ENCODE assay signal across 16 cellular contexts in the genomic region with DNA sequence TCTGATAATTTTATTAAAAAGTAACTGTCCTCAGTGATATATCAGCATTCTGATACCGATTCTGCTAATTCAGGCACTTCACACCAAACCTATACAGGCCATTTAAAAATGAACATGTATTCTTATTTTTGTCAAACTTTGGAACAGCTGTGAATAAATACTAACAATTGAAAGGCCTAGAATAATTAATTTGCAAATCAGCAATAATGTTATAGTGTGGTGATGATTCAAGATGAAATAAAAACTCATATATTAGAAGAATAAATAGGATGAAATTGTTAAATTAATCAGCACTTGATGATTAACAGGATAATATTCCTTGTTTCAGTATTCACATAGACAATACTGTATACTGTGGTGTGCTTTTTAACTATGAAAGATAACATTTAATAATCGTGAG. TPM values are rescaled to one million over a fixed set of nuclear protein-coding genes. Genes with fewer than 3 reads are reported as not detected.
DNase-seq lines count a peak whose midpoint lies in the region; ATAC-seq and TF ChIP-seq lines count a peak whose summit lies in the region.
"Had no signal": no experiment of that assay in that cellular context is flagged by ENCODE, and none has a peak within 500 bp of the region (broad histone marks: within the 10 kb centered on the region; RNA-seq: fewer than 3 reads in every experiment).

No MANE protein-coding gene starts in this region.

- peaks cover 67% of the 10 kb centered on the region for H3K4me1 ChIP-seq in OCI-LY1 (ENCODE audit: insufficient read depth, low read length, severe bottlenecking)
- H3K4me1 ChIP-seq in lower lobe of right lung: peaks cover 10% of the 10 kb centered on the region
- H3K4me1 ChIP-seq: colonic mucosa had no signal

- H3K36me3 ChIP-seq in OCI-LY1 (ENCODE audit: insufficient read depth, low read length) (peaks cover 1% of the 10 kb centered on the region; the same call in 1 of the 2 replicates), lower lobe of right lung (no peaks in the 10 kb centered on the region)
- H3K36me3 ChIP-seq: colonic mucosa had no signal

- no peaks in the 10 kb centered on the region for H3K9me3 Mint-ChIP-seq in natural killer cell
- H3K9me3 Mint-ChIP-seq in natural killer cell treated with Interleukin-12 subunit alpha and Interleukin-12 subunit beta and Interleukin-15 and Interleukin-18, amount 100 ng/mL, for 72 hours: no peaks in the 10 kb centered on the region
- H3K9me3 Mint-ChIP-seq: activated CD4-positive, alpha-beta memory T cell treated with anti-CD3 and anti-CD28 coated beads, Interleukin-2, amount 10 ng/mL, durations not matched to agents 7 days and 5 days; immature natural killer cell; naive B cell; T-helper 1 cell treated with Interleukin-12 subunit alpha and Interleukin-12 subunit beta and Interleukin-4 antibody, amounts not matched to agents 30 μg/mL and 1 μg/mL, for 36 hours had no signal

- H3K27ac ChIP-seq in OCI-LY1 (ENCODE audit: low read depth, low read length, poor library complexity, severe bottlenecking): peak overlapping the region; percentile 95
- H3K27ac ChIP-seq in lower lobe of right lung: peak overlapping the region; percentile 7
- H3K27ac ChIP-seq: colonic mucosa had no signal

- no peaks in the 10 kb centered on the region for H3K9me3 ChIP-seq in OCI-LY1 (ENCODE audit: low read length)
- H3K9me3 ChIP-seq in lower lobe of right lung: no peaks in the 10 kb centered on the region
- H3K9me3 ChIP-seq: colonic mucosa had no signal

- H3F3A ChIP-seq in OCI-LY1 (ENCODE audit: insufficient read depth, low read length): no peaks in the 10 kb centered on the region

- DNase-seq in natural killer cell: no peak
- DNase-seq in natural killer cell treated with Interleukin-12 subunit alpha and Interleukin-12 subunit beta and Interleukin-15 and Interleukin-18, amount 100 ng/mL, for 72 hours (ENCODE audit: low spot score): no peak
- no peak for DNase-seq in lower lobe of right lung
- DNase-seq in NCI-H187 treated with DMSO at 0.1 percent for 48 hours (lab: John Stamatoyannopoulos, UW): no peak
- DNase-seq in T-helper 2 cell: no peak
- DNase-seq in NCI-H82 treated with DMSO at 0.1 percent for 48 hours (lab: John Stamatoyannopoulos, UW; ENCODE audit: unreplicated experiment): no peak
- DNase-seq: activated CD4-positive, alpha-beta memory T cell treated with anti-CD3 and anti-CD28 coated beads, Interleukin-2, amount 10 ng/mL, durations not matched to agents 7 days and 5 days; activated naive CD4-positive, alpha-beta T cell treated with anti-CD3 and anti-CD28 coated beads, Interleukin-2, amount 50 U/mL, for 16 hours; colonic mucosa; COR-L47; immature natural killer cell; naive B cell; NCI-H526 treated with DMSO at 0.1 percent for 48 hours; stimulated activated CD4-positive, alpha-beta T cell treated with anti-CD3 and anti-CD28 coated beads, Interleukin-15, amount 100 ng/mL, for 24 hours had no signal

- peak overlapping the region; percentile 99 for H3K9ac ChIP-seq in OCI-LY1 (ENCODE audit: low read length)

- H3K36me3 Mint-ChIP-seq in natural killer cell: no peaks in the 10 kb centered on the region
- no peaks in the 10 kb centered on the region for H3K36me3 Mint-ChIP-seq in natural killer cell treated with Interleukin-12 subunit alpha and Interleukin-12 subunit beta and Interleukin-15 and Interleukin-18, amount 100 ng/mL, for 72 hours
- H3K36me3 Mint-ChIP-seq: immature natural killer cell, naive B cell had no signal

- intact Hi-C loops in natural killer cell (cut with micrococcal nuclease) (loop anchor here (2.0 to 10.0 kb wide), 3 partner anchors 19 to 1655 kb away; a partner anchor contains a TSS), lower lobe of right lung (cut with DNase I) (no loop called here)

- ATAC-seq in natural killer cell: no peak
- no peak for ATAC-seq in natural killer cell treated with Interleukin-12 subunit alpha and Interleukin-12 subunit beta and Interleukin-15 and Interleukin-18, amount 100 ng/mL, for 72 hours
- ATAC-seq in lower lobe of right lung: no peak

- peaks cover 76% of the 10 kb centered on the region for H3K79me2 ChIP-seq in OCI-LY1 (ENCODE audit: insufficient read depth, low read length)

- H3K4me3 Mint-ChIP-seq in natural killer cell: peak overlapping the region; percentile 63
- H3K4me3 Mint-ChIP-seq in natural killer cell treated with Interleukin-12 subunit alpha and Interleukin-12 subunit beta and Interleukin-15 and Interleukin-18, amount 100 ng/mL, for 72 hours: no peak overlapping the region

- H2AFZ ChIP-seq in OCI-LY1 (ENCODE audit: low read length): no peak overlapping the region

- no peaks in the 10 kb centered on the region for H3K27me3 Mint-ChIP-seq in natural killer cell (ENCODE audit: low read depth in 2 of 2)
- H3K27me3 Mint-ChIP-seq in natural killer cell treated with Interleukin-12 subunit alpha and Interleukin-12 subunit beta and Interleukin-15 and Interleukin-18, amount 100 ng/mL, for 72 hours: no peaks in the 10 kb centered on the region

- H3K4me2 ChIP-seq in OCI-LY1 (ENCODE audit: low read length): peak overlapping the region; percentile 88

- H3K27me3 ChIP-seq in OCI-LY1 (ENCODE audit: insufficient read depth, low read length): no peaks in the 10 kb centered on the region
- H3K27me3 ChIP-seq in lower lobe of right lung (ENCODE audit: low read depth): no peaks in the 10 kb centered on the region
- H3K27me3 ChIP-seq: colonic mucosa had no signal

- H3K4me3 ChIP-seq in OCI-LY1 (ENCODE audit: low read depth, low read length, poor library complexity, severe bottlenecking) (peak overlapping the region; percentile 89), lower lobe of right lung (no peak overlapping the region)
- H3K4me3 ChIP-seq: colonic mucosa had no signal

- no peak overlapping the region for H3K27ac Mint-ChIP-seq in natural killer cell
- H3K27ac Mint-ChIP-seq in natural killer cell treated with Interleukin-12 subunit alpha and Interleukin-12 subunit beta and Interleukin-15 and Interleukin-18, amount 100 ng/mL, for 72 hours: no peak overlapping the region
- H3K27ac Mint-ChIP-seq: activated CD4-positive, alpha-beta memory T cell treated with anti-CD3 and anti-CD28 coated beads, Interleukin-2, amount 10 ng/mL, durations not matched to agents 7 days and 5 days; naive B cell; T-helper 1 cell treated with Interleukin-12 subunit alpha and Interleukin-12 subunit beta and Interleukin-4 antibody, amounts not matched to agents 30 μg/mL and 1 μg/mL, for 36 hours had no signal

- peaks cover 18 to 21% of the 10 kb centered on the region in 2 donors for H3K4me1 Mint-ChIP-seq in natural killer cell
- H3K4me1 Mint-ChIP-seq in natural killer cell treated with Interleukin-12 subunit alpha and Interleukin-12 subunit beta and Interleukin-15 and Interleukin-18, amount 100 ng/mL, for 72 hours (ENCODE audit: low read depth in 2 of 2): peaks cover 19 to 20% of the 10 kb centered on the region in 2 donors

- no peaks in the 10 kb centered on the region for H3K9me2 ChIP-seq in OCI-LY1 (ENCODE audit: low read depth, low read length)

- no peaks in the 10 kb centered on the region for H4K20me1 ChIP-seq in OCI-LY1 (ENCODE audit: insufficient read depth, low read length)

- TF ChIP-seq CTCF in natural killer cell (IDR thresholded peaks at IDR 0.05) (no peak), OCI-LY1 (IDR thresholded peaks at IDR 0.05; ENCODE audit: low read length) (no peak), lower lobe of right lung (IDR thresholded peaks at IDR 0.05) (no peak)

RNA-seq across cellular contexts. Expression of a gene that starts 9.9 kb away (rescaled TPM):
- total RNA-seq in natural killer cell (10 to 100 TPM; 17.1 to 21.9 (median 19.0) TPM), lower lobe of right lung (9.2 TPM)
- 10 to 100 TPM; 21.9 to 22.5 TPM for total RNA-seq in natural killer cell treated with Interleukin-12 subunit alpha and Interleukin-12 subunit beta and Interleukin-15 and Interleukin-18, amount 100 ng/mL, for 72 hours

RNA-seq across cellular contexts. Expression of a gene that starts 19.9 kb away (rescaled TPM):
- total RNA-seq in natural killer cell (10 to 100 TPM; 56.8 to 59.7 (median 57.2) TPM), lower lobe of right lung (45.0 TPM)
- 10 to 100 TPM; 77.9 to 84.9 TPM for total RNA-seq in natural killer cell treated with Interleukin-12 subunit alpha and Interleukin-12 subunit beta and Interleukin-15 and Interleukin-18, amount 100 ng/mL, for 72 hours
